ENCODE assay signal across 8 cellular contexts in the genomic region with DNA sequence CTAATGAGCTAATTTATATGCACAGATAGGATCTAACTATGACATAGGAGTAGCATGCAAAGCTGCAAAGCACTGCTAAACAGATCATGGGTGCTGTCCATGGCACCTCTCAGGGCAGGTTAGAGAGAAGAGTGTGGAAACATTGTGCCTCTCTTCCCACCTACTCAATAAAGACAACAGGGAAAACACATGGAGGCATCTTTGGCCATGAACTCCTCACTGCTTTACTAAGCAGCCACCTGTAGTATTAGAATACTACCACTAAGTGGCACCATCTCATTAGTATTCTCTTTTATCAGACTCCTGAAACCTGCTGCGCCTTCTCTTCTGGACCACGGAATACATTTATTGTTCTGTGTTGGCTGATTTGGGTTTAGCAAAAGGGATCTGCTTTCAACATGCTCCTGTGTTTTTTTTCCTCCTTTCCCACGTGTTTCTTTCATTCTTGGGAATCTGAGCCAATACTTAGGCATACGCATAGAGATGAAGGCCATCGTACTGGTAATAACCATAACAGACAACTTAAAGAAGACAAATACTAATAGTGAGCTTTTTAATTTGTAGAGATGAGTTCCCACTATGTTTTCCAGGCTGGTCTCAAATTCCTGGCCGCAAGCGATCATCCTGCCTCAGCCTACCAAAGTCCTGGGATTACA. TPM values are rescaled to one million over a fixed set of nuclear protein-coding genes. Genes with fewer than 3 reads are reported as not detected.
DNase-seq lines count a peak whose midpoint lies in the region; ATAC-seq and TF ChIP-seq lines count a peak whose summit lies in the region.

No MANE protein-coding gene starts in this region.

- DNase-seq in SIG-M5 treated with dmso at 0.1 percent for 504 hours (lab: John Stamatoyannopoulos, UW; ENCODE audit: unreplicated experiment): peak; percentile 69
- no peak for DNase-seq in SIG-M5 (lab: John Stamatoyannopoulos, UW)
- DNase-seq in HuH-7.5 (ENCODE audit: low spot score): peak; percentile 17
- DNase-seq in NOMO-1 treated with dmso at 0.1 percent for 144 hours (lab: John Stamatoyannopoulos, UW; ENCODE audit: unreplicated experiment): peak; percentile 29
- DNase-seq in central memory CD8-positive, alpha-beta T cell (ENCODE audit: low spot score in 2 of 2): no peak
- no peak for DNase-seq in left lobe of liver (ENCODE audit: low spot score)
- DNase-seq in type B pancreatic cell (ENCODE audit: extremely low spot score, unreplicated experiment): no peak

- H3K27ac Mint-ChIP-seq in central memory CD8-positive, alpha-beta T cell (ENCODE audit: low read depth): no peak overlapping the region
- H3K27ac Mint-ChIP-seq in type B pancreatic cell: no peak overlapping the region

- TF ChIP-seq CTCF in type B pancreatic cell (conservative IDR thresholded peaks at IDR 0.05): peak; percentile 92

- H3K27me3 Mint-ChIP-seq in central memory CD8-positive, alpha-beta T cell: peaks cover 23% of the 10 kb centered on the region
- peaks cover 3% of the 10 kb centered on the region for H3K27me3 Mint-ChIP-seq in type B pancreatic cell

- H3K4me1 Mint-ChIP-seq in central memory CD8-positive, alpha-beta T cell: no peaks in the 10 kb centered on the region
- H3K4me1 Mint-ChIP-seq in type B pancreatic cell (ENCODE audit: unreplicated experiment): peaks cover 14% of the 10 kb centered on the region

- no peaks in the 10 kb centered on the region for H3K36me3 Mint-ChIP-seq in central memory CD8-positive, alpha-beta T cell (ENCODE audit: insufficient read depth)
- H3K36me3 Mint-ChIP-seq in type B pancreatic cell: no peaks in the 10 kb centered on the region

- no peaks in the 10 kb centered on the region for H3K9me3 Mint-ChIP-seq in central memory CD8-positive, alpha-beta T cell
- no peaks in the 10 kb centered on the region for H3K9me3 Mint-ChIP-seq in type B pancreatic cell

- peak; percentile 73 for ATAC-seq in GM21737 (IDR thresholded peaks at IDR 0.05; ENCODE audit: unreplicated experiment)
- ATAC-seq in central memory CD8-positive, alpha-beta T cell (replicated peaks; ENCODE audit: extremely low read depth, poor library complexity, severe bottlenecking): peak; percentile 59
- ATAC-seq in left lobe of liver: peak; percentile 81

- no peak overlapping the region for H3K4me3 Mint-ChIP-seq in central memory CD8-positive, alpha-beta T cell
- no peak overlapping the region for H3K4me3 Mint-ChIP-seq in type B pancreatic cell

RNA-seq across cellular contexts. Expression of gene HDDC2, which starts 9.4 kb away (rescaled TPM):
- total RNA-seq in left lobe of liver: 7.7 TPM
- 61.8 and 90.0 TPM in 2 replicates for total RNA-seq in type B pancreatic cell (ENCODE audit: low replicate concordance)

Comparison
In these comparisons a context has a peak if more than half of its experiments do, and no peak if none do; other contexts are left out.
1. DNase-seq: peak in SIG-M5 treated with dmso at 0.1 percent for 504 hours (single experiment), HuH-7.5 (single experiment) and NOMO-1 treated with dmso at 0.1 percent for 144 hours (single experiment); none in SIG-M5 (single experiment), central memory CD8-positive, alpha-beta T cell (0 of 2), left lobe of liver (single experiment) and type B pancreatic cell (single experiment).
2. Peak in every context shown above with its lines, with median percentiles within 50 percentile points of each other: ATAC-seq.